In the genomic region with DNA sequence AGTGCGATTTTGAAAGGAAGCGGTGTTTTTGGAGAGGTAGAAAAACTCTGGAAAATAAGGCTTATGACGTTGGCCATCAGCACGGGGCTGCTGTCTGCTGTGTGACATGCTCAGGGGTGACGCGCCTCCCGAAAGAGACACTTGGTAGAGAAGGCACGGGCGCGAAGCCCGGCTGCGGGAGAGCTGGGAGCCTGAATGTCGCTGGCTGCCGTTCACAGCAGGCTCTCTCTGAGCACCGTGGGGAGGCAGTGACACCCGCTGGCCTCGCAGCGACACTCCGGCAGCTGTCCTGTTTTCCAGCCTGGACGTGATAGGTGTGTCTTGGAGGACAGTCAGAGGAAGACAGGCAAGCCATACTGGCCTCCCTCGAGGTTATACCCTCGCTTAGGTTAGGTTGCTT, we compare ENCODE assay signal across 13 cellular contexts.
A peak's percentile ranks its signal among the peaks of the same experiment; 100 is the strongest.
DNase-seq lines count a peak whose midpoint lies in the region; ATAC-seq and TF ChIP-seq lines count a peak whose summit lies in the region.
"Had no signal": no experiment of that assay in that cellular context is flagged by ENCODE, and none has a peak within 500 bp of the region (broad histone marks: within the 10 kb centered on the region; RNA-seq: fewer than 3 reads in every experiment).

No MANE protein-coding gene starts in this region.

- 40 to 55% methylated on average over 14 to 22 of the region's 22 CpGs for WGBS in endodermal cell (ENCODE audit: insufficient coverage in 1 of 2, insufficient read length in 1 of 2), 2 experiments

- no peak overlapping the region for H3K4me3 ChIP-seq in endodermal cell (ENCODE audit: low read length)
- H3K4me3 ChIP-seq: thoracic aorta had no signal

- no peak overlapping the region for H3K4me3 Mint-ChIP-seq in endodermal cell
- H3K4me3 Mint-ChIP-seq in effector memory CD8-positive, alpha-beta T cell = no peak overlapping the region
- no peak overlapping the region for H3K4me3 Mint-ChIP-seq in HFFc6
- H3K4me3 Mint-ChIP-seq: dendritic cell treated with granulocyte-macrophage colony-stimulating factor and Interleukin-4, amounts not matched to agents 40 ng/mL and 50 ng/mL, for 4 days had no signal

- H3K9ac ChIP-seq in endodermal cell (ENCODE audit: extremely low read depth, low read length, poor library complexity, severe bottlenecking) = no peak overlapping the region

- no peaks in the 10 kb centered on the region for H3K27me3 ChIP-seq in endodermal cell (ENCODE audit: control insufficient read depth, insufficient read depth, low read length, poor library complexity, severe bottlenecking)

- H3K36me3 Mint-ChIP-seq in endodermal cell (ENCODE audit: low read depth) = no peaks in the 10 kb centered on the region
- no peaks in the 10 kb centered on the region for H3K36me3 Mint-ChIP-seq in effector memory CD8-positive, alpha-beta T cell (ENCODE audit: insufficient read depth)
- H3K36me3 Mint-ChIP-seq in HFFc6 (ENCODE audit: low read depth) = no peaks in the 10 kb centered on the region

- no peaks in the 10 kb centered on the region for H3K4me1 ChIP-seq in endodermal cell (ENCODE audit: control insufficient read depth, insufficient read depth, low read length)

- H3K36me3 ChIP-seq in endodermal cell (ENCODE audit: control insufficient read depth, insufficient read depth, low read length) = no peaks in the 10 kb centered on the region
- H3K36me3 ChIP-seq: thoracic aorta had no signal

- intact Hi-C loops in posterior cingulate gyrus (cut with DNase I) = no loop called here

- DNase-seq in Daoy (ENCODE audit: low read depth) = peak; percentile 19
- DNase-seq in NCI-H2227 (lab: John Stamatoyannopoulos, UW; ENCODE audit: unreplicated experiment) = peak; percentile 67
- peak; percentile 87 for DNase-seq in endodermal cell
- DNase-seq in posterior cingulate gyrus = peak; percentile 62 to 97 (median 82)
- DNase-seq in effector memory CD8-positive, alpha-beta T cell = no peak
- DNase-seq in HK-2 (ENCODE audit: unreplicated experiment) = no peak
- no peak for DNase-seq in HFFc6
- DNase-seq: activated CD4-positive, alpha-beta T cell treated with anti-CD3 and anti-CD28 coated beads for 1 hour; activated naive CD4-positive, alpha-beta T cell treated with Interleukin-2 at 50 U/mL for 16 hours; stimulated activated CD4-positive, alpha-beta T cell treated with anti-CD3 and anti-CD28 coated beads, Interleukin-2, amount 100 ng/mL, for 48 hours had no signal

- H3K27ac Mint-ChIP-seq in endodermal cell (peak overlapping the region; percentile 19), HFFc6 (no peak overlapping the region)
- no peak overlapping the region for H3K27ac Mint-ChIP-seq in effector memory CD8-positive, alpha-beta T cell
- H3K27ac Mint-ChIP-seq: dendritic cell treated with granulocyte-macrophage colony-stimulating factor and Interleukin-4, amounts not matched to agents 40 ng/mL and 50 ng/mL, for 4 days had no signal

- peak; percentile 71 for TF ChIP-seq CTCF in endodermal cell (conservative IDR thresholded peaks at IDR 0.05)
- no peak for TF ChIP-seq CTCF in HFFc6 (IDR thresholded peaks at IDR 0.05)

- H3K9me3 ChIP-seq in endodermal cell (ENCODE audit: control insufficient read depth, low read length) = no peaks in the 10 kb centered on the region
- H3K9me3 ChIP-seq: thoracic aorta had no signal

- H3K27me3 Mint-ChIP-seq in endodermal cell (ENCODE audit: insufficient read depth) (peaks cover 10% of the 10 kb centered on the region), HFFc6 (ENCODE audit: insufficient read depth) (no peaks in the 10 kb centered on the region; the same call in 1 of the 2 replicates)
- H3K27me3 Mint-ChIP-seq in effector memory CD8-positive, alpha-beta T cell = no peaks in the 10 kb centered on the region

- no peak overlapping the region for H3K27ac ChIP-seq in endodermal cell (ENCODE audit: low read depth, low read length)
- H3K27ac ChIP-seq: thoracic aorta had no signal

- no peak for ATAC-seq in HG02938 (IDR thresholded peaks at IDR 0.05; ENCODE audit: unreplicated experiment)
- ATAC-seq in effector memory CD8-positive, alpha-beta T cell (replicated peaks) = no peak

- H3K4me1 Mint-ChIP-seq in endodermal cell (peaks cover 24% of the 10 kb centered on the region), HFFc6 (ENCODE audit: low read depth) (no peaks in the 10 kb centered on the region)
- no peaks in the 10 kb centered on the region for H3K4me1 Mint-ChIP-seq in effector memory CD8-positive, alpha-beta T cell (ENCODE audit: low read depth in 2 of 2)

- no peaks in the 10 kb centered on the region for H3K9me3 Mint-ChIP-seq in endodermal cell
- H3K9me3 Mint-ChIP-seq in effector memory CD8-positive, alpha-beta T cell = peaks cover 6 to 16% of the 10 kb centered on the region in 2 donors
- peaks cover 33% of the 10 kb centered on the region for H3K9me3 Mint-ChIP-seq in HFFc6
- H3K9me3 Mint-ChIP-seq: dendritic cell treated with granulocyte-macrophage colony-stimulating factor and Interleukin-4, amounts not matched to agents 40 ng/mL and 50 ng/mL, for 4 days had no signal

Comparison
In these comparisons a context has a peak if more than half of its experiments do, and no peak if none do; other contexts are left out.
1. DNase-seq: peak in Daoy (single experiment), NCI-H2227 (single experiment), endodermal cell (single experiment) and posterior cingulate gyrus (10 of 10); none in effector memory CD8-positive, alpha-beta T cell (0 of 3), HK-2 (single experiment) and HFFc6 (single experiment).